ENCODE assay signal across 26 cellular contexts in the genomic region with DNA sequence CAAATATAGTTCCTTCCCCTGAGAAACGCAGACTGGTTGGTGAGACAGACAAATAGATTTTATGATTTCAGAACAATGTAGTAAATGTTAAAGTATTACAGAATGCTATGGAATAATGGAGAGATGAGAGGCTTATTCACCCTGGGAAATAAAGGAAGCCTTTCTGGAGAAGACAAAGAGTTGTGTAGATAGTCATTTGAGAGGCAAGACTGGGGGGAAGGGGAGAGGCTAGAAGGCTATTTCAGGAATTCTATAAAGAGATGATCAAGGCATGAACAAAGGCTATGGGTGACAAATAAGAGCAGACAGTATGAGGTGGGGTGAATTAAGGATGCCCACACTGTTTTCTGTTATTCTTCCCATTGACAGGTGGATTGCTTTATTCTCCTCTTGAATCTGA.
"Had no signal": no experiment of that assay in that cellular context is flagged by ENCODE, and none has a peak within 500 bp of the region (broad histone marks: within the 10 kb centered on the region; RNA-seq: fewer than 3 reads in every experiment).

No MANE protein-coding gene starts in this region.

- H3K27me3 Mint-ChIP-seq: activated CD4-positive, alpha-beta memory T cell treated with anti-CD3 and anti-CD28 coated beads for 36 hours; activated CD4-positive, alpha-beta T cell treated with anti-CD3 and anti-CD28 coated beads, Interleukin-2, amount 10 ng/mL, durations not matched to agents 7 days and 5 days; activated naive CD4-positive, alpha-beta T cell treated with anti-CD3 and anti-CD28 coated beads, Interleukin-2, amount 10 ng/mL, durations not matched to agents 7 days and 5 days had no signal

- ATAC-seq: activated T-helper 17 cell treated with anti-CD3 and anti-CD28 coated beads, Interleukin-2, amount 50 U/mL, for 72 hours; T-cell had no signal

- H3K4me3 Mint-ChIP-seq: activated CD4-positive, alpha-beta memory T cell treated with anti-CD3 and anti-CD28 coated beads for 36 hours; activated CD4-positive, alpha-beta T cell treated with anti-CD3 and anti-CD28 coated beads, Interleukin-2, amount 10 ng/mL, durations not matched to agents 7 days and 5 days; activated naive CD4-positive, alpha-beta T cell treated with anti-CD3 and anti-CD28 coated beads, Interleukin-2, amount 10 ng/mL, durations not matched to agents 7 days and 5 days; activated naive CD8-positive, alpha-beta T cell treated with anti-CD3 and anti-CD28 coated beads for 36 hours; activated T-helper 17 cell treated with anti-CD3 and anti-CD28 coated beads, Interleukin-2, amount 50 U/mL, for 72 hours; IgD-negative memory B cell; T-cell had no signal

- H3K36me3 Mint-ChIP-seq: activated CD4-positive, alpha-beta memory T cell treated with anti-CD3 and anti-CD28 coated beads for 36 hours; activated naive CD4-positive, alpha-beta T cell treated with anti-CD3 and anti-CD28 coated beads, Interleukin-2, amount 10 ng/mL, durations not matched to agents 7 days and 5 days; activated naive CD8-positive, alpha-beta T cell treated with anti-CD3 and anti-CD28 coated beads for 36 hours; IgD-negative memory B cell; T-cell had no signal

- H3K27ac Mint-ChIP-seq: activated CD4-positive, alpha-beta memory T cell treated with anti-CD3 and anti-CD28 coated beads for 36 hours; activated CD4-positive, alpha-beta T cell treated with anti-CD3 and anti-CD28 coated beads, Interleukin-2, amount 10 ng/mL, durations not matched to agents 7 days and 5 days; activated naive CD4-positive, alpha-beta T cell treated with anti-CD3 and anti-CD28 coated beads, Interleukin-2, amount 10 ng/mL, durations not matched to agents 7 days and 5 days; activated naive CD8-positive, alpha-beta T cell treated with anti-CD3 and anti-CD28 coated beads for 36 hours; activated T-helper 17 cell treated with anti-CD3 and anti-CD28 coated beads, Interleukin-2, amount 50 U/mL, for 72 hours; IgD-negative memory B cell; T-cell had no signal

- H3K9me3 Mint-ChIP-seq: activated CD4-positive, alpha-beta T cell treated with anti-CD3 and anti-CD28 coated beads, Interleukin-2, amount 10 ng/mL, durations not matched to agents 7 days and 5 days; IgD-negative memory B cell had no signal

- DNase-seq: activated CD4-positive, alpha-beta memory T cell treated with anti-CD3 and anti-CD28 coated beads for 36 hours; activated CD4-positive, alpha-beta T cell treated with anti-CD3 and anti-CD28 coated beads, Interleukin-2, amount 10 ng/mL, durations not matched to agents 7 days and 5 days; activated CD4-positive, CD25-positive, alpha-beta regulatory T cell; activated CD8-positive, alpha-beta memory T cell treated with anti-CD3 and anti-CD28 coated beads for 24 hours; activated gamma-delta T cell; activated naive CD4-positive, alpha-beta T cell treated with anti-CD3 and anti-CD28 coated beads, Interleukin-2, amount 10 ng/mL, durations not matched to agents 7 days and 5 days; activated naive CD8-positive, alpha-beta T cell treated with anti-CD3 and anti-CD28 coated beads for 36 hours; activated T-cell treated with anti-CD3 and anti-CD28 coated beads, Interleukin-2, amount 50 U/mL, for 48 hours; KG1; NCI-H1048; NCI-H1417 treated with DMSO at 0.1 percent for 48 hours; NCI-H1694; NCI-H2029; NCI-H2107; NCI-H2171 treated with DMSO at 0.1 percent for 48 hours; NCI-H226; NCI-H526; NCI-H82; SIG-M5; T-cell; T-helper 2 cell; T1000 had no signal

- H3K27ac ChIP-seq: SK-N-MC, VCaP had no signal

- H3K4me1 Mint-ChIP-seq: activated CD4-positive, alpha-beta T cell treated with anti-CD3 and anti-CD28 coated beads, Interleukin-2, amount 10 ng/mL, durations not matched to agents 7 days and 5 days; activated naive CD4-positive, alpha-beta T cell treated with anti-CD3 and anti-CD28 coated beads, Interleukin-2, amount 10 ng/mL, durations not matched to agents 7 days and 5 days; T-cell had no signal
